34 cellular contexts compared by ENCODE assay signal in genomic region chr11:135022430-135022829, GRCh38.
"Had no signal": no experiment of that assay in that cellular context is flagged by ENCODE, and none has a peak within 500 bp of the region (broad histone marks: within the 10 kb centered on the region; RNA-seq: fewer than 3 reads in every experiment).

No MANE protein-coding gene starts in this region.

- ATAC-seq: activated CD8-positive, alpha-beta T cell treated with anti-CD3 and anti-CD28 coated beads for 36 hours; PC-3; Right ventricle myocardium inferior had no signal

- H3K9me3 ChIP-seq: ascending aorta had no signal

- H3K4me1 ChIP-seq: ascending aorta had no signal

- H3K4me3 Mint-ChIP-seq: activated CD4-positive, alpha-beta T cell treated with anti-CD3 and anti-CD28 coated beads, Interleukin-2, amount 10 ng/mL, durations not matched to agents 24 days and 14 days; activated CD8-positive, alpha-beta T cell treated with anti-CD3 and anti-CD28 coated beads for 36 hours; activated naive CD4-positive, alpha-beta T cell treated with anti-CD3 and anti-CD28 coated beads, Interleukin-2, amount 50 U/mL, for 24 hours; activated naive CD8-positive, alpha-beta T cell treated with anti-CD3 and anti-CD28 coated beads, Interleukin-2, amount 10 ng/mL, durations not matched to agents 7 days and 5 days; activated T-cell treated with anti-CD3 and anti-CD28 coated beads, Interleukin-2, amount 50 U/mL, for 24 hours; brain had no signal

- DNase-seq: activated CD4-positive, alpha-beta T cell treated with anti-CD3 and anti-CD28 coated beads, Interleukin-2, amount 10 ng/mL, durations not matched to agents 24 days and 14 days; activated CD4-positive, alpha-beta T cell treated with anti-CD3 and anti-CD28 coated beads, Interleukin-2, amount 50 U/mL, for 4 hours; activated CD8-positive, alpha-beta T cell treated with anti-CD3 and anti-CD28 coated beads for 36 hours; activated gamma-delta T cell; activated naive CD4-positive, alpha-beta T cell treated with Interleukin-2 at 50 U/mL for 16 hours; activated naive CD8-positive, alpha-beta T cell treated with anti-CD3 and anti-CD28 coated beads, Interleukin-2, amount 10 ng/mL, durations not matched to agents 7 days and 5 days; activated T-cell treated with anti-CD3 and anti-CD28 coated beads, Interleukin-2, amount 50 U/mL, for 24 hours; amygdala; caudate nucleus; cerebellar nuclear complex; Kasumi-1; KG1; MM.1S; MV-4-11; NCI-H1092; NCI-H1436 treated with DMSO at 0.1 percent for 48 hours; NCI-H1694 treated with DMSO at 0.1 percent for 48 hours; NCI-H2081; NCI-H2171 treated with DMSO at 0.1 percent for 48 hours; NCI-H2227 treated with DMSO at 0.1 percent for 48 hours; NCI-H446; NCI-H510A treated with DMSO at 0.1 percent for 48 hours; PC-3; SIG-M5; SW 1271; T-helper 1 cell; T-helper 2 cell; T-helper 9 cell had no signal

- H3K4me1 Mint-ChIP-seq: activated CD4-positive, alpha-beta T cell treated with anti-CD3 and anti-CD28 coated beads, Interleukin-2, amount 10 ng/mL, durations not matched to agents 24 days and 14 days; activated naive CD4-positive, alpha-beta T cell treated with anti-CD3 and anti-CD28 coated beads, Interleukin-2, amount 50 U/mL, for 24 hours had no signal

- H3K4me3 ChIP-seq: ascending aorta had no signal

- H3K27ac Mint-ChIP-seq: activated CD4-positive, alpha-beta T cell treated with anti-CD3 and anti-CD28 coated beads, Interleukin-2, amount 10 ng/mL, durations not matched to agents 24 days and 14 days; activated CD8-positive, alpha-beta T cell treated with anti-CD3 and anti-CD28 coated beads for 36 hours; activated naive CD4-positive, alpha-beta T cell treated with anti-CD3 and anti-CD28 coated beads, Interleukin-2, amount 50 U/mL, for 24 hours; activated naive CD8-positive, alpha-beta T cell treated with anti-CD3 and anti-CD28 coated beads, Interleukin-2, amount 10 ng/mL, durations not matched to agents 7 days and 5 days; activated T-cell treated with anti-CD3 and anti-CD28 coated beads, Interleukin-2, amount 50 U/mL, for 24 hours; activated T-helper 2 cell treated with anti-CD3 and anti-CD28 coated beads, Interferon-gamma antibody, Interleukin-2, Interleukin-4, amounts not matched to agents 10 μg/mL and 5 μg/mL and 100 μg/mL, durations not matched to agents 14 hours and 24 hours and 36 hours; brain had no signal

- H3K9me3 Mint-ChIP-seq: activated CD4-positive, alpha-beta T cell treated with anti-CD3 and anti-CD28 coated beads, Interleukin-2, amount 10 ng/mL, durations not matched to agents 24 days and 14 days; activated CD8-positive, alpha-beta T cell treated with anti-CD3 and anti-CD28 coated beads for 36 hours; activated T-helper 2 cell treated with anti-CD3 and anti-CD28 coated beads, Interferon-gamma antibody, Interleukin-2, Interleukin-4, amounts not matched to agents 10 μg/mL and 5 μg/mL and 100 μg/mL, durations not matched to agents 14 hours and 24 hours and 36 hours had no signal

- H3K27me3 Mint-ChIP-seq: activated CD4-positive, alpha-beta T cell treated with anti-CD3 and anti-CD28 coated beads, Interleukin-2, amount 10 ng/mL, durations not matched to agents 24 days and 14 days; activated naive CD8-positive, alpha-beta T cell treated with anti-CD3 and anti-CD28 coated beads, Interleukin-2, amount 10 ng/mL, durations not matched to agents 7 days and 5 days had no signal

- H3K36me3 Mint-ChIP-seq: activated naive CD4-positive, alpha-beta T cell treated with anti-CD3 and anti-CD28 coated beads, Interleukin-2, amount 50 U/mL, for 24 hours; activated naive CD8-positive, alpha-beta T cell treated with anti-CD3 and anti-CD28 coated beads, Interleukin-2, amount 10 ng/mL, durations not matched to agents 7 days and 5 days; brain had no signal

- H3K36me3 ChIP-seq: ascending aorta had no signal

- H3K27me3 ChIP-seq: ascending aorta had no signal

- H3K27ac ChIP-seq: ascending aorta, RWPE1 had no signal
